Comparison of ENCODE assay signal across 26 cellular contexts in genomic region chr12:24835377-24835776, GRCh38.
"Had no signal": no experiment of that assay in that cellular context is flagged by ENCODE, and none has a peak within 500 bp of the region (broad histone marks: within the 10 kb centered on the region; RNA-seq: fewer than 3 reads in every experiment).

No MANE protein-coding gene starts in this region.

- H3K4me2 ChIP-seq: hepatocyte had no signal

- H3K27me3 ChIP-seq: colonic mucosa, esophagus squamous epithelium, gastroesophageal sphincter, heart left ventricle, hepatocyte had no signal

- H3K4me3 ChIP-seq: colonic mucosa, esophagus squamous epithelium, gastroesophageal sphincter, heart left ventricle, hepatocyte, lower lobe of right lung, mucosa of descending colon had no signal

- H2AFZ ChIP-seq: hepatocyte had no signal

- FAIRE-seq: endometrium, islet of Langerhans, kidney had no signal

- H3K36me3 ChIP-seq: colonic mucosa, esophagus squamous epithelium, gastroesophageal sphincter, heart left ventricle, lower lobe of right lung had no signal

- ATAC-seq: effector memory CD8-positive, alpha-beta T cell; esophagus mucosa; gastroesophageal sphincter; heart left ventricle; left colon; left ventricle myocardium superior; mucosa of descending colon; naive thymus-derived CD8-positive, alpha-beta T cell had no signal

- DNase-seq: colonic mucosa; cortex of kidney; effector CD8-positive, alpha-beta T cell; effector memory CD8-positive, alpha-beta T cell; endodermal cell; erythroblast; esophagus squamous epithelium; foreskin fibroblast; foreskin melanocyte; heart left ventricle; hypothalamus; kidney; kidney glomerular epithelial cell; left colon; left ventricle myocardium superior; lower lobe of right lung; mesenchymal stem cell; mucosa of descending colon; naive B cell; naive thymus-derived CD8-positive, alpha-beta T cell had no signal

- H3K79me2 ChIP-seq: hepatocyte had no signal

- H3K4me1 ChIP-seq: colonic mucosa had no signal

- H3K9me3 ChIP-seq: colonic mucosa, esophagus squamous epithelium, gastroesophageal sphincter, heart left ventricle, lower lobe of right lung, mucosa of descending colon had no signal

- H3K27ac ChIP-seq: colonic mucosa, epithelial cell of prostate, esophagus squamous epithelium, gastroesophageal sphincter, heart left ventricle, hepatocyte, lower lobe of right lung had no signal
